9 cellular contexts compared by ENCODE assay signal in genomic region chr9:120928720-120929389, GRCh38. TPM values are rescaled to one million over a fixed set of nuclear protein-coding genes. Genes with fewer than 3 reads are reported as not detected.
A peak's percentile ranks its signal among the peaks of the same experiment; 100 is the strongest.
DNase-seq lines count a peak whose midpoint lies in the region; ATAC-seq and TF ChIP-seq lines count a peak whose summit lies in the region.
"Had no signal": no experiment of that assay in that cellular context is flagged by ENCODE, and none has a peak within 500 bp of the region (broad histone marks: within the 10 kb centered on the region; RNA-seq: fewer than 3 reads in every experiment).

No MANE protein-coding gene starts in this region.

- peaks cover 14 to 28% of the 10 kb centered on the region in 2 donors for H3K4me1 ChIP-seq in thyroid gland

- no peaks in the 10 kb centered on the region for H3K36me3 ChIP-seq in thyroid gland

- no peaks in the 10 kb centered on the region for H3K9me3 Mint-ChIP-seq in natural killer cell

- H3K27ac ChIP-seq in thyroid gland: peak overlapping the region; percentile 85 to 91 (median 89)
- H3K27ac ChIP-seq: C4-2B had no signal

- no peaks in the 10 kb centered on the region for H3K27me3 ChIP-seq in thyroid gland

- peak overlapping the region; percentile 98 to 99 for H3K27ac Mint-ChIP-seq in natural killer cell

- H3K4me3 Mint-ChIP-seq in natural killer cell: peak overlapping the region; percentile 90

- H3K4me3 ChIP-seq in fibroblast of mammary gland (ENCODE audit: control insufficient read depth, low read depth, low read length) (peak overlapping the region; percentile 48), thyroid gland (replicated peaks in 1 of 3) (peak overlapping the region; percentile 62 to 85 (median 78))

- H3K36me3 Mint-ChIP-seq in natural killer cell: no peaks in the 10 kb centered on the region

- no peak for TF ChIP-seq CTCF in fibroblast of mammary gland (conservative IDR thresholded peaks at IDR 0.05; ENCODE audit: control insufficient read depth, insufficient read depth, low read depth, low read length)
- no peak for TF ChIP-seq CTCF in natural killer cell (IDR thresholded peaks at IDR 0.05)
- TF ChIP-seq CTCF in thyroid gland (IDR thresholded peaks at IDR 0.05): peak in 4 of 6 experiments; percentile 13 to 37 (median 23)

- no peaks in the 10 kb centered on the region for H3K9me3 ChIP-seq in thyroid gland

- peaks cover 80 to 87% of the 10 kb centered on the region in 2 donors for H3K4me1 Mint-ChIP-seq in natural killer cell

- intact Hi-C loops in natural killer cell (cut with micrococcal nuclease): loop anchor here (5.0 kb wide), 3 partner anchors 87 to 428 kb away; partner anchors contain the start of genes MEGF9 and PSMD5
- intact Hi-C loops in thyroid gland (cut with DNase I): loop anchor here (5.0 kb wide), 1 partner anchor 57 kb away; no protein-coding TSS in a partner anchor

- no peaks in the 10 kb centered on the region for H3K27me3 Mint-ChIP-seq in natural killer cell (ENCODE audit: low read depth in 2 of 2)

- peak; percentile 18 to 82 (median 75) for DNase-seq in NCI-H1417 (lab: John Stamatoyannopoulos, UW)
- DNase-seq in NCI-H1417 treated with DMSO at 0.1 percent for 48 hours (lab: John Stamatoyannopoulos, UW): no peak
- DNase-seq in NCI-H69 (lab: John Stamatoyannopoulos, UW): peak; percentile 82
- peak; percentile 58 to 68 for DNase-seq in activated T-helper 1 cell treated with anti-CD3 and anti-CD28 coated beads, Interleukin-2, amount 50 U/mL, for 16 hours (ENCODE audit: low read depth in 1 of 2, low spot score in 1 of 2)
- no peak for DNase-seq in fibroblast of mammary gland (ENCODE audit: low read depth)
- DNase-seq in natural killer cell: peak; percentile 77
- DNase-seq in thyroid gland: peak; percentile 73 to 77

- peak; percentile 31 for ATAC-seq in HG02852 (IDR thresholded peaks at IDR 0.05; ENCODE audit: unreplicated experiment)
- peak; percentile 28 to 71 (median 49) for ATAC-seq in natural killer cell

- WGBS in thyroid gland, 2 donors: 1 to 4% methylated on average over 10 to 11 of the region's 72 CpGs

- TF ChIP-seq POLR2A in thyroid gland (IDR thresholded peaks at IDR 0.05): peak in 1 of 2 donors; percentile 78

RNA-seq across cellular contexts. Expression of gene TRAF1, which starts 2.3 kb away (rescaled TPM):
- total RNA-seq in natural killer cell: 10 to 100 TPM; 23.4 to 33.9 (median 30.5) TPM
- total RNA-seq in thyroid gland: 1 to 10 TPM; 5.7 to 7.8 (median 6.6) TPM

RNA-seq across cellular contexts. Expression of gene PHF19, which starts 51.9 kb away (rescaled TPM):
- total RNA-seq in natural killer cell (10 to 100 TPM; 34.1 to 54.0 (median 47.8) TPM), thyroid gland (10 to 100 TPM; 10.8 to 24.1 (median 13.1) TPM)

Comparison
In these comparisons a context has a peak if more than half of its experiments do, and no peak if none do; other contexts are left out.
1. DNase-seq: peak in NCI-H1417 (3 of 3), NCI-H69 (single experiment), activated T-helper 1 cell treated with anti-CD3 and anti-CD28 coated beads, Interleukin-2, amount 50 U/mL, for 16 hours (2 of 2), natural killer cell (single experiment) and thyroid gland (2 of 2); none in NCI-H1417 treated with DMSO at 0.1 percent for 48 hours (single experiment) and fibroblast of mammary gland (single experiment).
2. CTCF ChIP-seq: peak in thyroid gland (4 of 6); none in fibroblast of mammary gland (single experiment) and natural killer cell (single experiment).